8 cellular contexts compared by ENCODE assay signal in genomic region chr19:34734601-34735103, GRCh38. TPM values are rescaled to one million over a fixed set of nuclear protein-coding genes. Genes with fewer than 3 reads are reported as not detected.
DNase-seq lines count a peak whose midpoint lies in the region; ATAC-seq and TF ChIP-seq lines count a peak whose summit lies in the region.

No MANE protein-coding gene starts in this region.

- H3K9me3 ChIP-seq in CD4-positive, alpha-beta memory T cell (ENCODE audit: control insufficient read depth in 1 of 2, low read length in 2 of 2), result peaks cover 0 to 8% of the 10 kb centered on the region in 2 donors

- H3K27ac ChIP-seq in CD4-positive, alpha-beta memory T cell (ENCODE audit: low read depth, low read length), result peak overlapping the region; percentile 87
- peak overlapping the region in 56 of 59 donors; percentile 93 to 99 (median 98) for H3K27ac ChIP-seq in dorsolateral prefrontal cortex

- intact Hi-C loops in CD4-positive, alpha-beta memory T cell (cut with micrococcal nuclease), result loop anchor here (1.0 to 5.0 kb wide), 2 partner anchors 57 to 278 kb away; partner anchors contain the start of genes SCGB2B2 and ZNF302
- intact Hi-C loops in dorsolateral prefrontal cortex (cut with DNase I), result loop anchor here (1.0 to 5.0 kb wide), 5 partner anchors 38 to 193 kb away; partner anchors contain the start of genes SCGB2B2 (in 2 of the 2), ZNF302 (in 2 of the 2), ZNF30 (in 1 of the 2) and ZNF599 (in 1 of the 2)
- intact Hi-C loops in sciatic nerve (cut with DNase I), result no loop called here

- H3K9me3 Mint-ChIP-seq in CD4-positive, alpha-beta memory T cell, result peaks cover 0 to 29% (median 20%) of the 10 kb centered on the region in 8 donors
- H3K9me3 Mint-ChIP-seq in nephron progenitor cell, result peaks cover 44% of the 10 kb centered on the region

- H3K36me3 Mint-ChIP-seq in CD4-positive, alpha-beta memory T cell, result peaks cover 43 to 48% of the 10 kb centered on the region in 2 donors
- H3K36me3 Mint-ChIP-seq in nephron progenitor cell (ENCODE audit: low read depth), result peaks cover 45% of the 10 kb centered on the region

- peak overlapping the region; percentile 79 to 93 for H3K4me3 ChIP-seq in CD4-positive, alpha-beta memory T cell (ENCODE audit: low read length in 2 of 2)
- H3K4me3 ChIP-seq in dorsolateral prefrontal cortex, result peak overlapping the region; percentile 71 to 100 (median 96)

- H3K27ac Mint-ChIP-seq in CD4-positive, alpha-beta memory T cell, result peak overlapping the region; percentile 94 to 99 (median 97)
- peak overlapping the region; percentile 98 for H3K27ac Mint-ChIP-seq in nephron progenitor cell

- H3K4me1 ChIP-seq in CD4-positive, alpha-beta memory T cell (ENCODE audit: insufficient read depth, low read length), result peaks cover 26% of the 10 kb centered on the region

- no peaks in the 10 kb centered on the region for H3K27me3 ChIP-seq in CD4-positive, alpha-beta memory T cell (ENCODE audit: insufficient read depth, low read length)
- no peaks in the 10 kb centered on the region for H3K27me3 ChIP-seq in dorsolateral prefrontal cortex

- H3K4me1 Mint-ChIP-seq in CD4-positive, alpha-beta memory T cell, result peaks cover 15 to 36% (median 26%) of the 10 kb centered on the region in 4 donors
- peaks cover 19% of the 10 kb centered on the region for H3K4me1 Mint-ChIP-seq in nephron progenitor cell

- no peak for ATAC-seq in HG03565 (IDR thresholded peaks at IDR 0.05; ENCODE audit: unreplicated experiment)
- ATAC-seq in sciatic nerve, result no peak

- H3K36me3 ChIP-seq in CD4-positive, alpha-beta memory T cell (ENCODE audit: insufficient read depth, low read length), result peaks cover 10% of the 10 kb centered on the region

- peak overlapping the region; percentile 94 to 98 (median 96) for H3K4me3 Mint-ChIP-seq in CD4-positive, alpha-beta memory T cell
- H3K4me3 Mint-ChIP-seq in nephron progenitor cell, result peak overlapping the region; percentile 93

- H3K27me3 Mint-ChIP-seq in CD4-positive, alpha-beta memory T cell, result peaks cover 0 to 2% of the 10 kb centered on the region in 2 donors
- H3K27me3 Mint-ChIP-seq in nephron progenitor cell (ENCODE audit: low read depth, poor library complexity), result no peaks in the 10 kb centered on the region

- no peak for DNase-seq in CD4-positive, alpha-beta memory T cell
- DNase-seq in NCI-H146 treated with DMSO at 0.1 percent for 48 hours (lab: John Stamatoyannopoulos, UW; ENCODE audit: unreplicated experiment) (peak; percentile 63), dorsolateral prefrontal cortex (no peak), nephron progenitor cell (no peak), islet precursor cell (no peak), sciatic nerve (ENCODE audit: low spot score) (no peak)
- no peak for DNase-seq in effector CD4-positive, alpha-beta T cell

- TF ChIP-seq CTCF in dorsolateral prefrontal cortex (IDR thresholded peaks at IDR 0.05 in 54 of 56, conservative IDR thresholded peaks at IDR 0.05 in 2 of 56; ENCODE audit: low read depth in 1 of 56, partially characterized antibody in 56 of 56) (no peak), nephron progenitor cell (IDR thresholded peaks at IDR 0.05) (no peak)

- POLR2A ChIA-PET in CD4-positive, alpha-beta memory T cell (lab: Charles Lee; ENCODE audit: partially characterized antibody), result interaction anchor here (1.5 kb wide), 1 partner anchor 57 kb away, joined by 10 read pairs; the partner anchor contains the start of genes SCGB2B2 and ZNF302

- CTCF ChIA-PET in CD4-positive, alpha-beta memory T cell (lab: Charles Lee; ENCODE audit: partially characterized antibody), result interaction anchor here (1.7 kb wide), 1 partner anchor 22 kb away, joined by 5 read pairs; no protein-coding TSS in a partner anchor

RNA-seq across cellular contexts. Expression of gene ZNF181, which starts 0.6 kb away (rescaled TPM):
- total RNA-seq in CD4-positive, alpha-beta memory T cell, result 10 to 100 TPM; 23.6 to 24.0 TPM
- polyA plus RNA-seq in CD4-positive, alpha-beta memory T cell, result 10 to 100 TPM; 14.2 to 37.0 TPM
- total RNA-seq in dorsolateral prefrontal cortex (10 to 100 TPM; 10.3 to 29.8 (median 19.8) TPM), sciatic nerve (17.4 TPM)

RNA-seq across cellular contexts. Expression of gene ZNF599, which starts 38.4 kb away (rescaled TPM):
- total RNA-seq in CD4-positive, alpha-beta memory T cell, result 10 to 100 TPM; 10.6 to 10.7 TPM
- 1 to 10 TPM; 8.0 to 9.3 TPM for polyA plus RNA-seq in CD4-positive, alpha-beta memory T cell
- total RNA-seq in dorsolateral prefrontal cortex (10 to 100 TPM in 1 of 120 experiments, 1 to 10 TPM in 119; 2.2 to 10.1 (median 5.5) TPM), sciatic nerve (10.0 TPM)

RNA-seq across cellular contexts. Expression of gene ZNF302, which starts 57.2 kb away (rescaled TPM):
- total RNA-seq in CD4-positive, alpha-beta memory T cell, result 10 to 100 TPM; 50.8 to 53.3 TPM
- polyA plus RNA-seq in CD4-positive, alpha-beta memory T cell, result 10 to 100 TPM; 18.2 to 19.4 TPM
- total RNA-seq in dorsolateral prefrontal cortex (10 to 100 TPM; 42.2 to 67.0 (median 53.7) TPM), sciatic nerve (46.3 TPM)

RNA-seq across cellular contexts. Expression of gene SCGB2B2, which starts 57.7 kb away (rescaled TPM):
- total RNA-seq in CD4-positive, alpha-beta memory T cell, result under 1 TPM; 0.73 to 0.75 TPM
- not detected for polyA plus RNA-seq in CD4-positive, alpha-beta memory T cell
- total RNA-seq in dorsolateral prefrontal cortex (1 to 10 TPM in 115 of 120 experiments, under 1 TPM in 5; 0.35 to 6.0 (median 2.5) TPM), sciatic nerve (1.3 TPM)
